Comparison of ENCODE assay signal across 8 cellular contexts in genomic region chr15:67134577-67135492, GRCh38.
A peak's percentile ranks its signal among the peaks of the same experiment; 100 is the strongest.
DNase-seq lines count a peak whose midpoint lies in the region; ATAC-seq and TF ChIP-seq lines count a peak whose summit lies in the region.

No MANE protein-coding gene starts in this region.

- ATAC-seq in left lung (peak; percentile 75), HG02981 (IDR thresholded peaks at IDR 0.05; ENCODE audit: unreplicated experiment) (no peak), HG02870 (IDR thresholded peaks at IDR 0.05; ENCODE audit: unreplicated experiment) (no peak)

- H3K4me1 ChIP-seq in left lung = peaks cover 49 to 85% of the 10 kb centered on the region in 2 donors
- H3K4me1 ChIP-seq in testis = peaks cover 39% of the 10 kb centered on the region

- peaks cover 13% of the 10 kb centered on the region for H3K36me3 Mint-ChIP-seq in activated T-helper 2 cell treated with anti-CD3 and anti-CD28 coated beads, Interferon-gamma antibody, Interleukin-2, Interleukin-4, amounts not matched to agents 10 μg/mL and 5 μg/mL and 100 μg/mL, durations not matched to agents 14 hours and 24 hours and 36 hours (ENCODE audit: low read depth)

- H3K9me3 Mint-ChIP-seq in activated T-helper 2 cell treated with anti-CD3 and anti-CD28 coated beads, Interferon-gamma antibody, Interleukin-2, Interleukin-4, amounts not matched to agents 10 μg/mL and 5 μg/mL and 100 μg/mL, durations not matched to agents 14 hours and 24 hours and 36 hours = no peaks in the 10 kb centered on the region

- H3K27me3 ChIP-seq in left lung (no peaks in the 10 kb centered on the region), testis (no peaks in the 10 kb centered on the region)

- H3K9me3 ChIP-seq in left lung (no peaks in the 10 kb centered on the region), testis (no peaks in the 10 kb centered on the region)

- peaks cover 78% of the 10 kb centered on the region for H3K4me1 Mint-ChIP-seq in activated T-helper 2 cell treated with anti-CD3 and anti-CD28 coated beads, Interferon-gamma antibody, Interleukin-2, Interleukin-4, amounts not matched to agents 10 μg/mL and 5 μg/mL and 100 μg/mL, durations not matched to agents 14 hours and 24 hours and 36 hours (ENCODE audit: low read depth)

- DNase-seq in NK-92 treated with Interleukin-12 subunit alpha and Interleukin-12 subunit beta, amount 100 ng/mL, for 24 hours (lab: John Stamatoyannopoulos, UW) = peak; percentile 30
- DNase-seq in NK-92 (lab: John Stamatoyannopoulos, UW; ENCODE audit: unreplicated experiment) = no peak
- DNase-seq in activated T-helper 2 cell treated with anti-CD3 and anti-CD28 coated beads, Interferon-gamma antibody, Interleukin-2, Interleukin-4, amounts not matched to agents 10 μg/mL and 5 μg/mL and 100 μg/mL, durations not matched to agents 14 hours and 24 hours and 36 hours (ENCODE audit: low spot score) = no peak
- DNase-seq in left lung = no peak
- DNase-seq in testis = no peak
- no peak for DNase-seq in middle frontal gyrus (ENCODE audit: extremely low spot score, low spot score)

- TF ChIP-seq POLR2A in testis (IDR thresholded peaks at IDR 0.05) = no peak

- H3K27ac ChIP-seq in left lung (peak overlapping the region; percentile 61 to 77), testis (peak overlapping the region; percentile 45 to 69)

- H3K27me3 Mint-ChIP-seq in activated T-helper 2 cell treated with anti-CD3 and anti-CD28 coated beads, Interferon-gamma antibody, Interleukin-2, Interleukin-4, amounts not matched to agents 10 μg/mL and 5 μg/mL and 100 μg/mL, durations not matched to agents 14 hours and 24 hours and 36 hours (ENCODE audit: low read depth) = no peaks in the 10 kb centered on the region

- peak overlapping the region; percentile 97 for H3K27ac Mint-ChIP-seq in activated T-helper 2 cell treated with anti-CD3 and anti-CD28 coated beads, Interferon-gamma antibody, Interleukin-2, Interleukin-4, amounts not matched to agents 10 μg/mL and 5 μg/mL and 100 μg/mL, durations not matched to agents 14 hours and 24 hours and 36 hours

- H3K4me3 ChIP-seq in left lung = no peak overlapping the region
- H3K4me3 ChIP-seq in testis = no peak overlapping the region

- intact Hi-C loops in activated T-helper 2 cell treated with anti-CD3 and anti-CD28 coated beads, Interferon-gamma antibody, Interleukin-2, Interleukin-4, amounts not matched to agents 10 μg/mL and 5 μg/mL and 100 μg/mL, durations not matched to agents 14 hours and 24 hours and 36 hours (cut with micrococcal nuclease) = loop anchor here (1.0 to 5.0 kb wide), 5 partner anchors 13 to 68 kb away; partner anchors contain the start of gene SMAD3
- intact Hi-C loops in left lung (cut with DNase I) (no loop called here), testis (cut with DNase I; ENCODE audit: low total_unique reads) (no loop called here)

- H3K36me3 ChIP-seq in left lung = no peaks in the 10 kb centered on the region
- no peaks in the 10 kb centered on the region for H3K36me3 ChIP-seq in testis (ENCODE audit: low read depth, missing control alignments)

- peak overlapping the region; percentile 79 for H3K4me3 Mint-ChIP-seq in activated T-helper 2 cell treated with anti-CD3 and anti-CD28 coated beads, Interferon-gamma antibody, Interleukin-2, Interleukin-4, amounts not matched to agents 10 μg/mL and 5 μg/mL and 100 μg/mL, durations not matched to agents 14 hours and 24 hours and 36 hours (ENCODE audit: low read depth)

- TF ChIP-seq CTCF in left lung (IDR thresholded peaks at IDR 0.05) (no peak), testis (IDR thresholded peaks at IDR 0.05) (no peak)

- WGBS in testis, 2 donors = 52 to 53% methylated on average over 10 of the region's 10 CpGs
